Comparison of ENCODE assay signal across 1 cellular context in genomic region chr12:22624908-22625646, GRCh38.
TF ChIP-seq lines count a peak whose summit lies in the region.

Gene ETNK1, plus strand, starts transcription at chr12:22625171. Its CDS starts 260 bp downstream, at chr12:22625431.

TF ChIP-seq in K562, 482 proteins besides CTCF, POLR2A, EP300 and RAD21 (continued from another document and continues in another):
- no peak for TF ChIP-seq ZNF639 (CRISPR knock-in tag; conservative IDR thresholded peaks at IDR 0.05 in 1 of 2, IDR thresholded peaks at IDR 0.05 in 1 of 2)
- TF ChIP-seq HLTF (IDR thresholded peaks at IDR 0.05): no peak; the same call in 1 of the 2 replicates
- TF ChIP-seq ZNF232 (CRISPR knock-in tag; IDR thresholded peaks at IDR 0.05): no peak
- no peak for TF ChIP-seq SRSF9 (IDR thresholded peaks at IDR 0.05; ENCODE audit: borderline replicate concordance, low read depth, low read length)
- no peak for TF ChIP-seq ZNF134 (CRISPR knock-in tag; conservative IDR thresholded peaks at IDR 0.05)
- TF ChIP-seq MYC (IDR thresholded peaks at IDR 0.05; ENCODE audit: low read depth, low read length): no peak; the same call in 1 of the 2 replicates
- TF ChIP-seq MYC (CRISPR knock-in tag; IDR thresholded peaks at IDR 0.05; ENCODE audit: borderline replicate concordance, low read depth): no peak; the same call in 1 of the 2 replicates
- TF ChIP-seq ZBTB17 (CRISPR knock-in tag; IDR thresholded peaks at IDR 0.05): 0 out of 2 replicates have a peak, but pooled peaks have one; percentile 72
- TF ChIP-seq BACH1 (tag; IDR thresholded peaks at IDR 0.05): no peak
- no peak for TF ChIP-seq ZNF655 (CRISPR knock-in tag; IDR thresholded peaks at IDR 0.05)
- TF ChIP-seq SNIP1 (IDR thresholded peaks at IDR 0.05; ENCODE audit: low read depth): no peak
- 0 out of 4 replicates have a peak, but pooled peaks of 1 of the 2 experiments have one; percentile 42 for TF ChIP-seq ZMIZ1 (IDR thresholded peaks at IDR 0.05; ENCODE audit: low read depth in 2 of 2, low read length in 2 of 2)
- peak; percentile 50; the same call in 1 of the 2 replicates for TF ChIP-seq CBX1 (IDR thresholded peaks at IDR 0.05; ENCODE audit: low read depth)
- no peak for TF ChIP-seq NFE2L1 (tag; IDR thresholded peaks at IDR 0.05; ENCODE audit: borderline replicate concordance, low read depth)
- TF ChIP-seq MEIS2 (IDR thresholded peaks at IDR 0.05; ENCODE audit: partially characterized antibody): peak; percentile 21
- TF ChIP-seq MBD2 (IDR thresholded peaks at IDR 0.05; ENCODE audit: borderline replicate concordance, low read depth): peak; percentile 73; the same call in 1 of the 2 replicates
- TF ChIP-seq SP2 (IDR thresholded peaks at IDR 0.05; ENCODE audit: extremely low read depth, low read depth, low read length, poor library complexity, severe bottlenecking): no peak
- TF ChIP-seq DNMT1 (IDR thresholded peaks at IDR 0.05): no peak
- no peak for TF ChIP-seq ELF1 (tag; IDR thresholded peaks at IDR 0.05)
- TF ChIP-seq ZBTB5 (IDR thresholded peaks at IDR 0.05): no peak
- peak in 1 of 2 experiments; percentile 24; a peak in 1 of 4 replicates for TF ChIP-seq UBTF (IDR thresholded peaks at IDR 0.05; ENCODE audit: borderline replicate concordance in 1 of 2, low read depth in 2 of 2, low read length in 2 of 2)
- TF ChIP-seq RBBP5 (IDR thresholded peaks at IDR 0.05; ENCODE audit: borderline replicate concordance, insufficient read depth, low read length, poor library complexity, severe bottlenecking): peak; percentile 91
- TF ChIP-seq ZNF408 (CRISPR knock-in tag; IDR thresholded peaks at IDR 0.05; ENCODE audit: low read depth): no peak
- no peak for TF ChIP-seq FOS (IDR thresholded peaks at IDR 0.05; ENCODE audit: extremely low read depth, insufficient read length)
- TF ChIP-seq GATA2 (CRISPR knock-in tag; IDR thresholded peaks at IDR 0.05): no peak
- peak; percentile 94 for TF ChIP-seq SUPT5H (IDR thresholded peaks at IDR 0.05)
- TF ChIP-seq CREM (IDR thresholded peaks at IDR 0.05; ENCODE audit: low read depth): peak; percentile 93
- no peak for TF ChIP-seq KLF6 (CRISPR knock-in tag; IDR thresholded peaks at IDR 0.05; ENCODE audit: borderline replicate concordance)
- peak; percentile 52 for TF ChIP-seq SMAD1 (IDR thresholded peaks at IDR 0.05; ENCODE audit: low read depth, low read length, partially characterized antibody)
- no peak for TF ChIP-seq HDGF (IDR thresholded peaks at IDR 0.05)
- TF ChIP-seq ZNF668 (CRISPR knock-in tag; IDR thresholded peaks at IDR 0.05): no peak
- TF ChIP-seq ARID3B (CRISPR knock-in tag; IDR thresholded peaks at IDR 0.05; ENCODE audit: borderline replicate concordance): no peak
- peak; percentile 98 for TF ChIP-seq RBFOX2 (IDR thresholded peaks at IDR 0.05; ENCODE audit: low read depth, low read length)
- no peak for TF ChIP-seq MXD1 (CRISPR knock-in tag; IDR thresholded peaks at IDR 0.05; ENCODE audit: borderline replicate concordance, poor library complexity, severe bottlenecking)
- TF ChIP-seq PHTF2 (CRISPR knock-in tag; IDR thresholded peaks at IDR 0.05): no peak
- TF ChIP-seq ZEB2 (IDR thresholded peaks at IDR 0.05): no peak
- no peak for TF ChIP-seq GATAD2B (IDR thresholded peaks at IDR 0.05; ENCODE audit: borderline replicate concordance)
- TF ChIP-seq TFE3 (CRISPR knock-in tag; IDR thresholded peaks at IDR 0.05): no peak
- TF ChIP-seq KLF16 (IDR thresholded peaks at IDR 0.05): no peak
- TF ChIP-seq SOX6 (IDR thresholded peaks at IDR 0.05): 0 out of 2 replicates have a peak, but pooled peaks have one; percentile 41
- TF ChIP-seq HSF4 (CRISPR knock-in tag; IDR thresholded peaks at IDR 0.05; ENCODE audit: borderline replicate concordance): no peak
- TF ChIP-seq KDM5B (IDR thresholded peaks at IDR 0.05; ENCODE audit: insufficient replicate concordance, low read depth, low read length): peak; percentile 90
- TF ChIP-seq EGR1 (conservative IDR thresholded peaks at IDR 0.05): peak; percentile 22; the same call in 1 of the 2 replicates
- TF ChIP-seq PRDM10 (IDR thresholded peaks at IDR 0.05; ENCODE audit: partially characterized antibody): no peak
- TF ChIP-seq ID3 (CRISPR knock-in tag; IDR thresholded peaks at IDR 0.05): no peak
- no peak; the same call in 1 of the 2 replicates for TF ChIP-seq ID3 (tag; IDR thresholded peaks at IDR 0.05)
- no peak for TF ChIP-seq ZNF212 (CRISPR knock-in tag; IDR thresholded peaks at IDR 0.05)
